ENCODE assay signal across 8 cellular contexts in the genomic region with DNA sequence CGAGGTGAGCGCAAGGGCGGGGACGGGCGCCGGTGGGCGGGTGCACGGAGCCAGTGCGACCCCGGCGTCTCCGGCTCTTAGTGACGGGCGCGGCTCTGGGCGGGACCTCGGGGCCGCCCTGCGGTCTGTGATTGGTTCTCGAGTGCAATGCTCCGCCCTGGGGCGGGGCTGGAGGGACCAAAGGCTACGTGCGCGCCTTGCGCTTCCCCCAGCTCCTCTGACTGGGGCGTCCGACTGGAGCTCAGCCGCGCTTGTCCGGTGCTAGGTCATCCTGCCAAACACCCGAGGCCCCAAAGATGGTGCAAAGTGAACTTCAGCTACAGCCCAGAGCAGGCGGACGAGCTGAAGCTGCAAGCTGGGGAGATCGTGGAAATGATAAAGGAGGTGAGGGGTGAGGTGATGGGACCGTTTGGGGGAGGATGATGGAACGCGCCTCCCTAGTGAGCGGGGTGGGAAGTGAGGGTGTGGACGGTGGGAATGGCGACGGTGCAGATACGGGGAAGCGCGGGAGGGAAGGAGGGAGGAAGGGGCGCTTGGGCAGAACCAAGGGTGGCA. TPM values are rescaled to one million over a fixed set of nuclear protein-coding genes. Genes with fewer than 3 reads are reported as not detected.
DNase-seq lines count a peak whose midpoint lies in the region; ATAC-seq and TF ChIP-seq lines count a peak whose summit lies in the region.

No MANE protein-coding gene starts in this region.

- H3K9me3 ChIP-seq in HCT116 (ENCODE audit: control insufficient read depth in 1 of 2, insufficient read depth in 1 of 2, low read depth in 1 of 2, low read length in 2 of 2) = no peaks in the 10 kb centered on the region
- H3K9me3 ChIP-seq in trophoblast cell (ENCODE audit: insufficient read depth, low read depth, low read length) = peaks cover 2% of the 10 kb centered on the region
- no peaks in the 10 kb centered on the region for H3K9me3 ChIP-seq in tibial nerve

- no peak overlapping the region for H3K4ac ChIP-seq in trophoblast cell (ENCODE audit: low read depth, low read length)

- TF ChIP-seq CTCF in HCT116 (IDR thresholded peaks at IDR 0.05 in 2 of 3, conservative IDR thresholded peaks at IDR 0.05 in 1 of 3; ENCODE audit: borderline replicate concordance in 1 of 3, insufficient read depth in 1 of 3, low read depth in 2 of 3, low read length in 2 of 3) = no peak
- no peak for TF ChIP-seq CTCF in tibial nerve (IDR thresholded peaks at IDR 0.05)

- peak overlapping the region; percentile 59 to 97 for H3K27ac Mint-ChIP-seq in activated naive CD4-positive, alpha-beta T cell treated with anti-CD3 and anti-CD28 coated beads, Interleukin-2, amount 50 U/mL, for 72 hours

- no TSS peak for BruUV-seq in HCT116 (replicated peaks; lab: Mats Ljungman, UMichigan)

- intact Hi-C loops in HCT116 (cut with micrococcal nuclease) (no loop called here), Right ventricle myocardium superior (cut with DNase I) (no loop called here)

- H2BK5ac ChIP-seq in trophoblast cell (ENCODE audit: low read depth, low read length, poor library complexity) = no peak overlapping the region

- H3K23ac ChIP-seq in trophoblast cell (ENCODE audit: low read length) = no peak overlapping the region

- no peak overlapping the region for H2BK12ac ChIP-seq in trophoblast cell (ENCODE audit: low read length)

- TF ChIP-seq RAD21 in HCT116 (IDR thresholded peaks at IDR 0.05; ENCODE audit: low read depth) = no peak

- in situ Hi-C loops in SK-MEL-5 (cut with HindIII; ENCODE audit: low pct_unique_long_range_greater_than_20kb, low sequenced_read_pairs) = no loop called here

- H3K27ac ChIP-seq in HCT116 (ENCODE audit: low read depth, low read length) = peak overlapping the region; percentile 81
- peak overlapping the region; percentile 77 for H3K27ac ChIP-seq in trophoblast cell (ENCODE audit: low read depth, low read length)
- peak overlapping the region; percentile 15 to 84 (median 68) for H3K27ac ChIP-seq in tibial nerve

- H3K79me2 ChIP-seq in HCT116 (ENCODE audit: insufficient read depth, low read length) (0 out of 2 replicates have a peak, but pooled peaks cover 4% of the 10 kb centered on the region), trophoblast cell (ENCODE audit: control insufficient read depth, insufficient read depth, low read length, poor library complexity) (peaks cover 3% of the 10 kb centered on the region)

- H3K9ac ChIP-seq in HCT116 (ENCODE audit: low read length) (peak overlapping the region; percentile 63), trophoblast cell (ENCODE audit: low read length) (peak overlapping the region; percentile 21)

- H4K12ac ChIP-seq in trophoblast cell (ENCODE audit: low read depth, low read length) = no peak overlapping the region

- H2BK120ac ChIP-seq in trophoblast cell (ENCODE audit: insufficient read depth, low read length, poor library complexity) = no peak overlapping the region

- RAD21 ChIA-PET in HCT116 (lab: Charles Lee; ENCODE audit: low non-redundant PET in 1 of 2, low total read pairs in 2 of 2, uncharacterized antibody in 2 of 2, unreplicated experiment in 2 of 2) = interaction anchor here in 1 of 2 experiments (1.5 kb wide), 1 partner anchor 157 kb away, joined by 3 read pairs; no protein-coding TSS in a partner anchor

- CTCF ChIA-PET in HCT116 (lab: Charles Lee) = no interaction called here

- DNase-seq in GDM1 (lab: John Stamatoyannopoulos, UW) (peak; percentile 5), HCT116 (ENCODE audit: low read depth, low spot score) (peak; percentile 72), MV-4-11 (lab: John Stamatoyannopoulos, UW) (peak; percentile 87), SK-MEL-5 (ENCODE audit: low read depth, low spot score) (peak; percentile 44), Right ventricle myocardium superior (peak; percentile 96), trophoblast cell (peak; percentile 92 to 94), tibial nerve (ENCODE audit: low spot score in 2 of 2) (peak; percentile 79)
- peak; percentile 86 to 97 for DNase-seq in activated naive CD4-positive, alpha-beta T cell treated with anti-CD3 and anti-CD28 coated beads, Interleukin-2, amount 50 U/mL, for 72 hours (ENCODE audit: low spot score in 2 of 2)

- H3K36me3 ChIP-seq in HCT116 (ENCODE audit: control insufficient read depth in 1 of 2, insufficient read depth in 2 of 2, low read length in 2 of 2) (peaks cover 23% of the 10 kb centered on the region in 2 experiments; a peak in 3 of 4 replicates), trophoblast cell (ENCODE audit: control insufficient read depth in 1 of 2, insufficient read depth in 2 of 2, low read length in 2 of 2) (peaks cover 24 to 30% of the 10 kb centered on the region in 2 experiments), tibial nerve (peaks cover 0 to 39% (median 5%) of the 10 kb centered on the region in 3 donors)

- ATAC-seq in HCT116 (peak; percentile 93), Right ventricle myocardium superior (ENCODE audit: poor library complexity) (peak; percentile 98)
- ATAC-seq in activated naive CD4-positive, alpha-beta T cell treated with anti-CD3 and anti-CD28 coated beads, Interleukin-2, amount 50 U/mL, for 72 hours = peak; percentile 94 to 96

- H3K9me3 Mint-ChIP-seq in activated naive CD4-positive, alpha-beta T cell treated with anti-CD3 and anti-CD28 coated beads, Interleukin-2, amount 50 U/mL, for 72 hours = no peaks in the 10 kb centered on the region

- H3K36me3 Mint-ChIP-seq in activated naive CD4-positive, alpha-beta T cell treated with anti-CD3 and anti-CD28 coated beads, Interleukin-2, amount 50 U/mL, for 72 hours = peaks cover 0 to 34% of the 10 kb centered on the region in 2 donors

- peaks cover 4 to 23% of the 10 kb centered on the region in 2 experiments; a peak in 1 of 4 replicates for H3K4me1 ChIP-seq in HCT116 (ENCODE audit: control insufficient read depth in 1 of 2, insufficient read depth in 2 of 2, low read length in 2 of 2)
- H3K4me1 ChIP-seq in trophoblast cell (ENCODE audit: control insufficient read depth in 1 of 2, insufficient read depth in 2 of 2, low read length in 2 of 2) = peaks cover 13 to 16% of the 10 kb centered on the region in 2 experiments
- peaks cover 0 to 21% (median 13%) of the 10 kb centered on the region in 4 donors for H3K4me1 ChIP-seq in tibial nerve

- WGBS in trophoblast cell (ENCODE audit: extremely low coverage, insufficient coverage, insufficient read length) = no CpG with 5 or more reads among the region's 46 CpGs
- WGBS in tibial nerve, 2 donors = 2% methylated on average over 24 to 26 of the region's 46 CpGs

- no peak overlapping the region for H2AFZ ChIP-seq in HCT116 (ENCODE audit: low read depth, low read length, poor library complexity, severe bottlenecking)
- peak overlapping the region; percentile 21 for H2AFZ ChIP-seq in trophoblast cell (ENCODE audit: insufficient read depth, low read length, poor library complexity)

- peaks cover 5% of the 10 kb centered on the region for H3K79me1 ChIP-seq in trophoblast cell (ENCODE audit: low read length)

- TF ChIP-seq EP300 in tibial nerve (IDR thresholded peaks at IDR 0.05) = peak in 1 of 2 donors; percentile 61

- POLR2A ChIA-PET in HCT116 (lab: Charles Lee) = interaction anchor here (1.1 to 2.0 kb wide), 2 partner anchors 80 to 110 kb away, joined by 4 to 12 read pairs; no protein-coding TSS in a partner anchor

- no peak overlapping the region for H4K91ac ChIP-seq in trophoblast cell (ENCODE audit: low read depth, low read length)

- TF ChIP-seq POLR2A in HCT116 (IDR thresholded peaks at IDR 0.05; ENCODE audit: borderline replicate concordance, extremely low read depth, insufficient read depth, insufficient read length) = peak; percentile 94
- peak; percentile 17 to 59 for TF ChIP-seq POLR2A in tibial nerve (IDR thresholded peaks at IDR 0.05)

- H3K18ac ChIP-seq in trophoblast cell (ENCODE audit: low read length) = peak overlapping the region; percentile 47

- no peak overlapping the region for H3K14ac ChIP-seq in trophoblast cell (ENCODE audit: low read length)

- peak overlapping the region; percentile 82 for H3K4me2 ChIP-seq in HCT116 (ENCODE audit: low read length)
- peak overlapping the region; percentile 93 for H3K4me2 ChIP-seq in trophoblast cell (ENCODE audit: low read length)

- H3K27me3 ChIP-seq in HCT116 (ENCODE audit: insufficient read depth, low read length) (no peaks in the 10 kb centered on the region), trophoblast cell (ENCODE audit: insufficient read depth, low read length) (no peaks in the 10 kb centered on the region), tibial nerve (no peaks in the 10 kb centered on the region)

- H3K4me3 ChIP-seq in HCT116 (replicated peaks in 1 of 2; ENCODE audit: low read depth in 1 of 2, low read length in 2 of 2) (peak overlapping the region; percentile 60 to 67), trophoblast cell (ENCODE audit: low read depth, low read length) (peak overlapping the region; percentile 76), tibial nerve (peak overlapping the region; percentile 59 to 71 (median 66))

- H4K8ac ChIP-seq in trophoblast cell (ENCODE audit: low read depth, low read length) = peak overlapping the region; percentile 55

- H2AK5ac ChIP-seq in trophoblast cell (ENCODE audit: low read length) = no peak overlapping the region

- no peaks in the 10 kb centered on the region for H4K20me1 ChIP-seq in HCT116 (ENCODE audit: insufficient read depth)

- H3K9me2 ChIP-seq in HCT116 (ENCODE audit: insufficient read depth) = no peaks in the 10 kb centered on the region

RNA-seq across cellular contexts. Expression of a gene that starts 0.8 kb away (rescaled TPM):
- total RNA-seq in HCT116 (2021; ENCODE audit: unreplicated experiment) (9.3 TPM), Right ventricle myocardium superior (1.3 TPM), tibial nerve (1 to 10 TPM; 1.5 to 4.1 (median 2.4) TPM)
- polyA plus RNA-seq in HCT116 (2012) = 5.4 and 6.9 TPM in 2 replicates
- 0.11 and 0.98 TPM in 2 replicates for total RNA-seq in SK-MEL-5 (2014; rRNA removed; shearing (Covaris generic))
- polyA plus RNA-seq in SK-MEL-5 (2015; cell fraction: cytosol; rRNA removed) = 0.39 and 0.87 TPM in 2 replicates
- polyA plus RNA-seq in SK-MEL-5 (2015; cell fraction: nucleus; rRNA removed) = 11.5 and 18.9 TPM in 2 replicates
- total RNA-seq in activated naive CD4-positive, alpha-beta T cell treated with anti-CD3 and anti-CD28 coated beads, Interleukin-2, amount 50 U/mL, for 72 hours = 10 to 100 TPM in 1 of 2 donors, 1 to 10 TPM in 1; 4.4 to 47.1 TPM
- 14.7 and 15.0 TPM in 2 replicates for polyA plus RNA-seq in trophoblast cell (2013)

RNA-seq across cellular contexts. Expression of a gene that starts 16.5 kb away (rescaled TPM):
- 25.1 TPM for total RNA-seq in HCT116 (2021; ENCODE audit: unreplicated experiment)
- 31.1 and 33.3 TPM in 2 replicates for polyA plus RNA-seq in HCT116 (2012)
- 2.8 and 5.2 TPM in 2 replicates for total RNA-seq in SK-MEL-5 (2014; rRNA removed; shearing (Covaris generic))
- polyA plus RNA-seq in SK-MEL-5 (2015; cell fraction: cytosol; rRNA removed) = 6.8 and 7.6 TPM in 2 replicates
- 0.84 and 1.9 TPM in 2 replicates for polyA plus RNA-seq in SK-MEL-5 (2015; cell fraction: nucleus; rRNA removed)
- total RNA-seq in activated naive CD4-positive, alpha-beta T cell treated with anti-CD3 and anti-CD28 coated beads, Interleukin-2, amount 50 U/mL, for 72 hours = 1 to 10 TPM; 2.0 to 4.2 TPM
- 10.8 TPM for total RNA-seq in Right ventricle myocardium superior
- polyA plus RNA-seq in trophoblast cell (2013) = 35.3 and 37.7 TPM in 2 replicates
- 100 to 1,000 TPM in 1 of 4 donors, 10 to 100 TPM in 3; 61.4 to 128 (median 86.3) TPM for total RNA-seq in tibial nerve

Comparison
In these comparisons a context has a peak if more than half of its experiments do, and no peak if none do; other contexts are left out.
1. Peak in every context shown above with its lines: DNase-seq, ATAC-seq, H3K4me3 ChIP-seq and H3K27ac ChIP-seq.
2. DNase-seq: peak in every context shown above with its lines; median percentile 96 in Right ventricle myocardium superior; 93 in trophoblast cell; 92 in activated naive CD4-positive, alpha-beta T cell treated with anti-CD3 and anti-CD28 coated beads, Interleukin-2, amount 50 U/mL, for 72 hours; 87 in MV-4-11; 79 in tibial nerve; 72 in HCT116; 44 in SK-MEL-5; 5 in GDM1.